In the genomic region with DNA sequence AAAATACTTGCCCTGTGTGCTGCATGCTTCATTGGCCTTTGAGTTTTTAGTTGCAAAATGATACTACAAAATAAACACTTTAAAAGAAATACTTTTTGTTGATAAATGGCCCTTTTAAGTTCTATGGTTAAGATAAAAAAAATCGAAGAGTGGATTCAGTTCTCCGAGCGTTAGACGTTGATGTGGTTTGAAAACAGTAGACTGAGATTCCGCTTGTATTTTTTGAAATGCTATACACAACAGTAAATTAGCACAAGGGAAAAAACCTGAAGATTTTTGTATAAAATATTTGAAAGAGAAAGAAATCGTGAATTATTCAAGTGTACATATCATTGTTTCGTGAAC, we compare ENCODE assay signal across 8 cellular contexts. TPM values are rescaled to one million over a fixed set of nuclear protein-coding genes. Genes with fewer than 3 reads are reported as not detected.
DNase-seq lines count a peak whose midpoint lies in the region; TF ChIP-seq lines count a peak whose summit lies in the region.

No MANE protein-coding gene starts in this region.

- H2AFZ ChIP-seq in neural cell (ENCODE audit: low read depth, low read length) = no peak overlapping the region

- no peak overlapping the region for H3K4me3 Mint-ChIP-seq in HFFc6

- POLR2A ChIA-PET in BJ (lab: Charles Lee) = no interaction called here

- H3K27ac ChIP-seq in duodenal mucosa (ENCODE audit: low read depth, low read length) (no peak overlapping the region), neural cell (ENCODE audit: low read length) (no peak overlapping the region)

- H4K20me1 ChIP-seq in neural cell (ENCODE audit: insufficient read depth) = no peaks in the 10 kb centered on the region

- TF ChIP-seq CTCF in BJ (IDR thresholded peaks at IDR 0.05; ENCODE audit: insufficient read depth, low read depth, low read length) (no peak), neural cell (IDR thresholded peaks at IDR 0.05; ENCODE audit: poor library complexity, severe bottlenecking) (no peak), HFFc6 (IDR thresholded peaks at IDR 0.05) (no peak), GM10266 (IDR thresholded peaks at IDR 0.05; ENCODE audit: control insufficient read depth, insufficient read depth, low read depth, missing control alignments) (no peak)

- no peaks in the 10 kb centered on the region for H3K36me3 Mint-ChIP-seq in HFFc6 (ENCODE audit: low read depth)

- no peak for TF ChIP-seq EP300 in neural cell (conservative IDR thresholded peaks at IDR 0.05; ENCODE audit: poor library complexity, severe bottlenecking)

- H3K9me3 ChIP-seq in MG63 (no peaks in the 10 kb centered on the region), duodenal mucosa (ENCODE audit: control insufficient read depth in 1 of 2, low read length in 2 of 2) (no peaks in the 10 kb centered on the region), neural cell (ENCODE audit: low read length) (no peaks in the 10 kb centered on the region)

- DNase-seq in BJ (ENCODE audit: low read depth) (no peak), MG63 (no peak), HFFc6 (no peak), hepatic stellate cell (ENCODE audit: low spot score) (no peak), SW480 (ENCODE audit: low spot score) (no peak), GM10266 (ENCODE audit: extremely low spot score) (no peak)

- TF ChIP-seq RAD21 in neural cell (conservative IDR thresholded peaks at IDR 0.05) = no peak

- H3K9me3 Mint-ChIP-seq in HFFc6 = no peaks in the 10 kb centered on the region

- H3F3A ChIP-seq in neural cell (ENCODE audit: insufficient read depth, low read length, poor library complexity, severe bottlenecking) = no peaks in the 10 kb centered on the region

- H3K27me3 Mint-ChIP-seq in HFFc6 (ENCODE audit: insufficient read depth) = no peaks in the 10 kb centered on the region

- peaks cover 41% of the 10 kb centered on the region for H3K79me2 ChIP-seq in neural cell (replicated peaks; ENCODE audit: insufficient read depth, low read length)

- no peaks in the 10 kb centered on the region for H3K9me2 ChIP-seq in neural cell (ENCODE audit: insufficient read depth, low read length)

- no peak overlapping the region for H3K27ac Mint-ChIP-seq in HFFc6

- H3K36me3 ChIP-seq in BJ (ENCODE audit: control insufficient read depth, insufficient read depth, low read length) (no peaks in the 10 kb centered on the region), MG63 (no peaks in the 10 kb centered on the region), duodenal mucosa (ENCODE audit: control insufficient read depth in 1 of 2, insufficient read depth in 2 of 2, low read length in 2 of 2) (no peaks in the 10 kb centered on the region), neural cell (ENCODE audit: insufficient read depth, low read length) (no peaks in the 10 kb centered on the region)

- peak overlapping the region; percentile 59 for H3K4me3 ChIP-seq in BJ (ENCODE audit: low read depth, low read length)
- peak overlapping the region; percentile 87 for H3K4me3 ChIP-seq in MG63
- H3K4me3 ChIP-seq in duodenal mucosa (ENCODE audit: low read depth in 1 of 2, low read length in 2 of 2) = peak overlapping the region; percentile 95 to 98
- peak overlapping the region; percentile 98 for H3K4me3 ChIP-seq in neural cell (ENCODE audit: low read length)

- H3K4me2 ChIP-seq in neural cell (ENCODE audit: low read length) = peak overlapping the region; percentile 79

- H3K9ac ChIP-seq in duodenal mucosa (ENCODE audit: low read depth in 1 of 2, low read length in 2 of 2) (peak overlapping the region in 1 of 2 donors; percentile 61), neural cell (ENCODE audit: low read length) (peak overlapping the region; percentile 68)

- CTCF ChIA-PET in BJ (lab: Yijun Ruan, JAX) = interaction anchor here (1.7 kb wide), 1 partner anchor 126 kb away, joined by 6 read pairs; no protein-coding TSS in a partner anchor

- H3K4me1 Mint-ChIP-seq in HFFc6 (ENCODE audit: low read depth) = peaks cover 10% of the 10 kb centered on the region

- peaks cover 7 to 16% of the 10 kb centered on the region in 2 donors for H3K4me1 ChIP-seq in duodenal mucosa (ENCODE audit: control insufficient read depth in 1 of 2, insufficient read depth in 2 of 2, low read length in 2 of 2)

- no peaks in the 10 kb centered on the region for H3K27me3 ChIP-seq in BJ (ENCODE audit: control insufficient read depth, insufficient read depth, low read length)
- H3K27me3 ChIP-seq in MG63 = no peaks in the 10 kb centered on the region
- no peaks in the 10 kb centered on the region for H3K27me3 ChIP-seq in duodenal mucosa (ENCODE audit: control insufficient read depth in 1 of 2, insufficient read depth in 2 of 2, low read length in 2 of 2)
- no peaks in the 10 kb centered on the region for H3K27me3 ChIP-seq in neural cell (ENCODE audit: insufficient read depth, low read depth, low read length)

TF ChIP-seq in neural cell, 6 proteins besides CTCF, POLR2A, EP300 and RAD21:
- TF ChIP-seq SMC3 (conservative IDR thresholded peaks at IDR 0.05; ENCODE audit: poor library complexity) (no peak), POLR2AphosphoS5 (IDR thresholded peaks at IDR 0.05) (no peak), TAF1 (IDR thresholded peaks at IDR 0.05; ENCODE audit: low read depth) (no peak), EZH2 (IDR thresholded peaks at IDR 0.05; ENCODE audit: borderline replicate concordance, insufficient read depth, low read length, poor library complexity, severe bottlenecking) (no peak), MXI1 (conservative IDR thresholded peaks at IDR 0.05; ENCODE audit: poor library complexity, severe bottlenecking) (no peak)
- TF ChIP-seq, protein P1, sequence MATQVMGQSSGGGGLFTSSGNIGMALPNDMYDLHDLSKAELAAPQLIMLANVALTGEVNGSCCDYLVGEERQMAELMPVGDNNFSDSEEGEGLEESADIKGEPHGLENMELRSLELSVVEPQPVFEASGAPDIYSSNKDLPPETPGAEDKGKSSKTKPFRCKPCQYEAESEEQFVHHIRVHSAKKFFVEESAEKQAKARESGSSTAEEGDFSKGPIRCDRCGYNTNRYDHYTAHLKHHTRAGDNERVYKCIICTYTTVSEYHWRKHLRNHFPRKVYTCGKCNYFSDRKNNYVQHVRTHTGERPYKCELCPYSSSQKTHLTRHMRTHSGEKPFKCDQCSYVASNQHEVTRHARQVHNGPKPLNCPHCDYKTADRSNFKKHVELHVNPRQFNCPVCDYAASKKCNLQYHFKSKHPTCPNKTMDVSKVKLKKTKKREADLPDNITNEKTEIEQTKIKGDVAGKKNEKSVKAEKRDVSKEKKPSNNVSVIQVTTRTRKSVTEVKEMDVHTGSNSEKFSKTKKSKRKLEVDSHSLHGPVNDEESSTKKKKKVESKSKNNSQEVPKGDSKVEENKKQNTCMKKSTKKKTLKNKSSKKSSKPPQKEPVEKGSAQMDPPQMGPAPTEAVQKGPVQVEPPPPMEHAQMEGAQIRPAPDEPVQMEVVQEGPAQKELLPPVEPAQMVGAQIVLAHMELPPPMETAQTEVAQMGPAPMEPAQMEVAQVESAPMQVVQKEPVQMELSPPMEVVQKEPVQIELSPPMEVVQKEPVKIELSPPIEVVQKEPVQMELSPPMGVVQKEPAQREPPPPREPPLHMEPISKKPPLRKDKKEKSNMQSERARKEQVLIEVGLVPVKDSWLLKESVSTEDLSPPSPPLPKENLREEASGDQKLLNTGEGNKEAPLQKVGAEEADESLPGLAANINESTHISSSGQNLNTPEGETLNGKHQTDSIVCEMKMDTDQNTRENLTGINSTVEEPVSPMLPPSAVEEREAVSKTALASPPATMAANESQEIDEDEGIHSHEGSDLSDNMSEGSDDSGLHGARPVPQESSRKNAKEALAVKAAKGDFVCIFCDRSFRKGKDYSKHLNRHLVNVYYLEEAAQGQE (IDR thresholded peaks at IDR 0.05; ENCODE audit: borderline replicate concordance) = no peak

RNA-seq across cellular contexts. Expression of a gene that starts 1.4 kb away (rescaled TPM):
- polyA plus RNA-seq in BJ (2011; rRNA removed) (19.3 and 37.2 TPM in 2 replicates), neural cell (14.3 and 14.7 TPM in 2 replicates)
- polyA minus RNA-seq in BJ (2011; rRNA and poly(A)+ RNA removed) = 36.9 and 38.7 TPM in 2 replicates
- 6.1 and 8.4 TPM in 2 replicates for total RNA-seq in MG63 (2014; rRNA removed; shearing (Covaris generic); ENCODE audit: low replicate concordance)
- 61.4 and 71.8 TPM in 2 replicates for polyA minus RNA-seq in neural cell
- total RNA-seq in HFFc6 (2021; fragmentation: NEBNext Ultra II Directional; extraction: Animal tissue kit (Norgen Biotek cat#: 25700)) = 10 to 100 TPM; 32.3 to 53.5 (median 43.0) TPM
